In genomic region chr5:40909233-40909632, GRCh38 we compare ENCODE assay signal across 11 cellular contexts. TPM values are rescaled to one million over a fixed set of nuclear protein-coding genes. Genes with fewer than 3 reads are reported as not detected.
DNase-seq lines count a peak whose midpoint lies in the region; ATAC-seq and TF ChIP-seq lines count a peak whose summit lies in the region.
"Had no signal": no experiment of that assay in that cellular context is flagged by ENCODE, and none has a peak within 500 bp of the region (broad histone marks: within the 10 kb centered on the region; RNA-seq: fewer than 3 reads in every experiment).

Gene C7, plus strand, starts transcription at chr5:40909497. Its CDS starts 114 bp downstream, at chr5:40909611.

- H3K4me3 Mint-ChIP-seq in WTC11, result no peak within 1 kb of the TSS
- H3K4me3 Mint-ChIP-seq: effector memory CD8-positive, alpha-beta T cell had no signal

- H3K4me3 ChIP-seq in cardiac muscle cell, result peak within 1 kb of the TSS; percentile 20

- peak within 1 kb of the TSS; percentile 62 for H3K27ac ChIP-seq in cardiac muscle cell

- no peaks in the 10 kb centered on the region for H3K9me3 ChIP-seq in cardiac muscle cell (ENCODE audit: low read depth)

- peaks cover 14% of the 10 kb centered on the region for H3K4me1 Mint-ChIP-seq in WTC11

- no peaks in the 10 kb centered on the region for H3K27me3 ChIP-seq in cardiac muscle cell

- CTCF ChIA-PET in WTC11 (lab: Charles Lee), result no interaction called here

- POLR2A ChIA-PET in WTC11 (lab: Charles Lee), result no interaction called here

- H3K27me3 Mint-ChIP-seq in WTC11 (ENCODE audit: low read depth), result peaks cover 3% of the 10 kb centered on the region

- no peaks in the 10 kb centered on the region for H3K36me3 Mint-ChIP-seq in WTC11

- no peak within 1 kb of the TSS for H3K27ac Mint-ChIP-seq in WTC11
- H3K27ac Mint-ChIP-seq: effector memory CD8-positive, alpha-beta T cell had no signal

- ATAC-seq in WTC11 (peak; percentile 58), GM19397 (IDR thresholded peaks at IDR 0.05; ENCODE audit: unreplicated experiment) (no peak)
- ATAC-seq: effector memory CD8-positive, alpha-beta T cell; Panc1 had no signal

- peaks cover 30% of the 10 kb centered on the region for H3K4me1 ChIP-seq in cardiac muscle cell (ENCODE audit: low read depth)

- H3K36me3 ChIP-seq in cardiac muscle cell, result no peaks in the 10 kb centered on the region

- no peak for DNase-seq in WTC11 (ENCODE audit: low spot score)
- DNase-seq in cardiac muscle cell (ENCODE audit: low read depth in 1 of 2, low spot score in 1 of 2), result peak; percentile 45 to 89
- DNase-seq in myocyte (ENCODE audit: low read depth), result no peak
- no peak for DNase-seq in ureter (ENCODE audit: low spot score)
- no peak for DNase-seq in NCI-H2107 (lab: John Stamatoyannopoulos, UW)
- no peak for DNase-seq in hippocampal formation (lab: John Stamatoyannopoulos, UW)
- DNase-seq: amniotic stem cell; effector memory CD8-positive, alpha-beta T cell; hypothalamus had no signal

- no peaks in the 10 kb centered on the region for H3K9me3 Mint-ChIP-seq in WTC11
- H3K9me3 Mint-ChIP-seq: effector memory CD8-positive, alpha-beta T cell had no signal

- TF ChIP-seq CTCF in WTC11 (IDR thresholded peaks at IDR 0.05) (no peak), cardiac muscle cell (IDR thresholded peaks at IDR 0.05; ENCODE audit: low read depth, low read length) (no peak)

TF ChIP-seq in WTC11, 78 proteins besides CTCF, POLR2A, EP300 and RAD21:
- TF ChIP-seq SMAD3 (CRISPR knock-in tag; IDR thresholded peaks at IDR 0.05; ENCODE audit: borderline replicate concordance) (no peak), ZNF532 (CRISPR knock-in tag; IDR thresholded peaks at IDR 0.05; ENCODE audit: borderline replicate concordance) (no peak), GABPB1 (CRISPR knock-in tag; IDR thresholded peaks at IDR 0.05) (no peak), TCF7 (CRISPR knock-in tag; IDR thresholded peaks at IDR 0.05; ENCODE audit: low read depth) (no peak), AFF4 (CRISPR knock-in tag; IDR thresholded peaks at IDR 0.05; ENCODE audit: borderline replicate concordance) (no peak), ERG (CRISPR knock-in tag; IDR thresholded peaks at IDR 0.05) (no peak), ATF6 (CRISPR knock-in tag; IDR thresholded peaks at IDR 0.05) (no peak), ELF4 (CRISPR knock-in tag; IDR thresholded peaks at IDR 0.05; ENCODE audit: low read depth) (no peak), ZMAT4 (CRISPR knock-in tag; IDR thresholded peaks at IDR 0.05) (no peak), TEAD4 (CRISPR knock-in tag; IDR thresholded peaks at IDR 0.05) (no peak)

RNA-seq across cellular contexts. Expression of gene C7, which starts in this region (rescaled TPM):
- total RNA-seq in WTC11 (2021) (1.4 to 4.5 TPM (median 1.4 TPM) in 3 replicates), cardiac muscle cell (66.3 and 153 TPM in 2 replicates), myocyte (3.6 and 25.8 TPM in 2 replicates), ureter (209 TPM)
- polyA plus RNA-seq in cardiac muscle cell, result 64.0 and 97.9 TPM in 2 replicates
- polyA plus RNA-seq in myocyte (2012), result 1.6 TPM

Comparison
In these comparisons a context has a peak if more than half of its experiments do, and no peak if none do; other contexts are left out.
1. DNase-seq: peak in cardiac muscle cell (2 of 2); none in WTC11 (single experiment), myocyte (single experiment), ureter (single experiment), NCI-H2107 (single experiment) and hippocampal formation (0 of 2).